ENCODE assay signal across 8 cellular contexts in the genomic region with DNA sequence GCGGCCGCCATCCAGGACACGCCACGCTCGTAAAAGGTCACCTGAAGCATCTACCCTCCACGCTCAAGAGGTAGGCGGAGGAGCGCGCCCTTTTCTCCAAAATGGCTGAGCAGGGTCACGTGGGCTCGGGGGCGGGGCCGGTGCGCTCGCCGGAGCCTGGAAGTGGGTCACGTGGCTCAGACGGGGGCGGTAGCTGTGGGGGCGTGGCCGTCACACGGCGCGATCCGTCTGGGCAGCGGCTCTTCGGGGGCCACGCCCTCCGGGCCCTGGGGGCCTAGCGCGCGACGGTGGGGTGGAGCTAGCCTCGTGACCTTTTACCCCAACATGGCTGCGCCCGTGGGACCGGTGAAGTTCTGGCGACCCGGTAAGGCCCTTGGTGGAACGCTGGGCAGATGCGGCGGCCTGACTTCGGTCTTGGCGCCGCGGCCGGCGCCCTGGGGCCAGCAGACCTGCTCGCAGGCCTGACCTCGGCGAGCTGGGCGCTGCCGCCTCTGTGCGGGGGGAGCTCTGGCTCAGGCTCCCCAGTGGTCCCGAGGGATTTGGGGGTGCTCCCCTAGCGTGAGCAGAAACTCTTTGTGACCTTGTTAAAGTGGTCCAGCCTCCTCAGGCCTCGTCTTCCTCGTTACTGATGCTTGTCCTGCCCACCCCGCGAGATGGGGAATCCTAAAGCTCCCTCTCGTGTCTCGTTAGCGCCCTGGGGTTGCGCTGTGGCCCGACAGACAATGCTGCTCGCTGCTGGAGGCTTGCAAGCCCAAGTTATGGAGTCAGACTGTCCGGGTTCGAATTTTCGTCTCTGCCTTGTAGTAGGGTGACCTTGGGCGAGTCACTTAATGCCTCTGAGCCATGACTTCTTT. TPM values are rescaled to one million over a fixed set of nuclear protein-coding genes. Genes with fewer than 3 reads are reported as not detected.
DNase-seq lines count a peak whose midpoint lies in the region; ATAC-seq and TF ChIP-seq lines count a peak whose summit lies in the region.

A gene with protein sequence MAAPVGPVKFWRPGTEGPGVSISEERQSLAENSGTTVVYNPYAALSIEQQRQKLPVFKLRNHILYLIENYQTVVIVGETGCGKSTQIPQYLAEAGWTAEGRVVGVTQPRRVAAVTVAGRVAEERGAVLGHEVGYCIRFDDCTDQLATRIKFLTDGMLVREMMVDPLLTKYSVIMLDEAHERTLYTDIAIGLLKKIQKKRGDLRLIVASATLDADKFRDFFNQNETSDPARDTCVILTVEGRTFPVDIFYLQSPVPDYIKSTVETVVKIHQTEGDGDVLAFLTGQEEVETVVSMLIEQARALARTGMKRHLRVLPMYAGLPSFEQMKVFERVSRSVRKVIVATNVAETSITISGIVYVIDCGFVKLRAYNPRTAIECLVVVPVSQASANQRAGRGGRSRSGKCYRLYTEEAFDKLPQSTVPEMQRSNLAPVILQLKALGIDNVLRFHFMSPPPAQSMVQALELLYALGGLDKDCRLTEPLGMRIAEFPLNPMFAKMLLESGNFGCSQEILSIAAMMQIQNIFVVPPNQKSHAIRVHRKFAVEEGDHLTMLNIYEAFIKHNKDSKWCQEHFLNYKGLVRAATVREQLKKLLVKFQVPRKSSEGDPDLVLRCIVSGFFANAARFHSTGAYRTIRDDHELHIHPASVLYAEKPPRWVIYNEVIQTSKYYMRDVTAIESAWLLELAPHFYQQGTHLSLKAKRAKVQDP (plus strand): TSS at position 301 of the 854 bp plus-strand sequence. CDS start 24 bp downstream, at position 325.

- H3K36me3 ChIP-seq in PC-9 (ENCODE audit: low read depth) (no peaks in the 10 kb centered on the region), esophagus (ENCODE audit: control insufficient read depth in 2 of 2, insufficient read depth in 2 of 2, low read length in 1 of 2) (no peaks in the 10 kb centered on the region), muscle layer of colon (ENCODE audit: insufficient read depth, low read length) (no peaks in the 10 kb centered on the region)

- H3K4me1 ChIP-seq in PC-9 (replicated peaks; ENCODE audit: insufficient read depth), result peaks cover 18% of the 10 kb centered on the region
- H3K4me1 ChIP-seq in esophagus (ENCODE audit: control insufficient read depth in 2 of 2, insufficient read depth in 2 of 2, low read length in 1 of 2), result peaks cover 0 to 4% of the 10 kb centered on the region in 2 donors
- peaks cover 16% of the 10 kb centered on the region for H3K4me1 ChIP-seq in muscle layer of colon (ENCODE audit: insufficient read depth, low read length)

- peaks cover 34% of the 10 kb centered on the region for H3K4me1 Mint-ChIP-seq in activated T-cell treated with anti-CD3 and anti-CD28 coated beads, Interleukin-2, amount 50 U/mL, for 24 hours (ENCODE audit: low read depth)

- H3K9ac ChIP-seq in muscle layer of colon (ENCODE audit: low read length), result peak within 1 kb of the TSS; percentile 94

- BruUV-seq in PC-9 (replicated peaks; lab: Mats Ljungman, UMichigan), result TSS peak; percentile 37

- POLR2A ChIA-PET in PC-9 (lab: Charles Lee; ENCODE audit: unreplicated experiment), result interaction anchor here (0.6 to 1.0 kb wide), 4 partner anchors 8 to 368 kb away, joined by 5 to 8 read pairs (median 5); no protein-coding TSS in a partner anchor

- H3F3A ChIP-seq in PC-9 (ENCODE audit: insufficient read depth, low read depth), result no peaks in the 10 kb centered on the region

- H3K27me3 ChIP-seq in PC-9 (ENCODE audit: insufficient read depth, low read depth), result no peaks in the 10 kb centered on the region
- H3K27me3 ChIP-seq in esophagus (ENCODE audit: control insufficient read depth in 1 of 2, insufficient read depth in 2 of 2, low read length in 2 of 2), result no peaks in the 10 kb centered on the region
- no peaks in the 10 kb centered on the region for H3K27me3 ChIP-seq in muscle layer of colon (ENCODE audit: control insufficient read depth in 1 of 2, insufficient read depth in 2 of 2, low read length in 2 of 2)

- peak within 1 kb of the TSS; percentile 92 for H3K4me3 ChIP-seq in Jurkat, Clone E6-1 (ENCODE audit: low read length)
- H3K4me3 ChIP-seq in PC-9, result peak within 1 kb of the TSS; percentile 81
- peak within 1 kb of the TSS; percentile 86 to 92 for H3K4me3 ChIP-seq in esophagus (ENCODE audit: low read depth in 1 of 2, low read length in 2 of 2)
- H3K4me3 ChIP-seq in muscle layer of colon (ENCODE audit: low read depth in 1 of 2, low read length in 2 of 2), result peak within 1 kb of the TSS; percentile 94

- H3K27ac ChIP-seq in PC-9, result peak within 1 kb of the TSS; percentile 82
- peak within 1 kb of the TSS; percentile 93 to 96 for H3K27ac ChIP-seq in esophagus (ENCODE audit: low read depth in 2 of 2, low read length in 1 of 2)
- peak within 1 kb of the TSS; percentile 83 for H3K27ac ChIP-seq in muscle layer of colon (ENCODE audit: low read depth, low read length)

- intact Hi-C loops in PC-9 (cut with micrococcal nuclease; ENCODE audit: unreplicated experiment), result loop anchor here (1.0 kb wide), 1 partner anchor 36 kb away; the partner anchor contains the start of gene FAM83D

- H3K27ac Mint-ChIP-seq in activated T-cell treated with anti-CD3 and anti-CD28 coated beads, Interleukin-2, amount 50 U/mL, for 24 hours, result peak within 1 kb of the TSS; percentile 99

- H4K20me1 ChIP-seq in PC-9 (ENCODE audit: insufficient read depth), result no peaks in the 10 kb centered on the region

- H2AFZ ChIP-seq in PC-9, result peak within 1 kb of the TSS; percentile 97

- peak; percentile 93 for ATAC-seq in GM21619 (IDR thresholded peaks at IDR 0.05; ENCODE audit: unreplicated experiment)

- WGBS in esophagus, 2 donors, result 0% methylated on average over 70 of the region's 70 CpGs

- no peaks in the 10 kb centered on the region for H3K9me2 ChIP-seq in PC-9 (ENCODE audit: insufficient read depth)

- peak within 1 kb of the TSS; percentile 94 for H3K4me2 ChIP-seq in PC-9

- no peaks in the 10 kb centered on the region for H3K27me3 Mint-ChIP-seq in activated T-cell treated with anti-CD3 and anti-CD28 coated beads, Interleukin-2, amount 50 U/mL, for 24 hours

- H3K36me3 Mint-ChIP-seq in activated T-cell treated with anti-CD3 and anti-CD28 coated beads, Interleukin-2, amount 50 U/mL, for 24 hours (ENCODE audit: low read depth), result peaks cover 46% of the 10 kb centered on the region

- peaks cover 36% of the 10 kb centered on the region for H3K79me2 ChIP-seq in PC-9 (ENCODE audit: low read depth)

- H3K9me3 Mint-ChIP-seq in activated T-cell treated with anti-CD3 and anti-CD28 coated beads, Interleukin-2, amount 50 U/mL, for 24 hours, result no peaks in the 10 kb centered on the region

- DNase-seq in DMS53 treated with DMSO at 0.1 percent for 48 hours (lab: John Stamatoyannopoulos, UW; ENCODE audit: unreplicated experiment), result peak; percentile 93
- peak; percentile 93 for DNase-seq in Jurkat, Clone E6-1 (ENCODE audit: low read depth, low spot score)
- peak; percentile 92 to 99 for DNase-seq in PC-9
- peak; percentile 99 for DNase-seq in activated T-cell treated with anti-CD3 and anti-CD28 coated beads, Interleukin-2, amount 50 U/mL, for 24 hours
- DNase-seq in stimulated activated CD8-positive, alpha-beta memory T cell treated with anti-CD3 and anti-CD28 coated beads, Interleukin-7, amount 100 ng/mL, for 24 hours (ENCODE audit: low read depth), result peak; percentile 97

- H3K9me3 ChIP-seq in PC-9 (ENCODE audit: insufficient read depth, low read depth), result no peaks in the 10 kb centered on the region
- H3K9me3 ChIP-seq in esophagus (ENCODE audit: control insufficient read depth in 2 of 2, insufficient read depth in 1 of 2, low read depth in 1 of 2, low read length in 1 of 2), result no peaks in the 10 kb centered on the region
- no peaks in the 10 kb centered on the region for H3K9me3 ChIP-seq in muscle layer of colon (ENCODE audit: low read length)

- CTCF ChIA-PET in PC-9 (lab: Charles Lee), result interaction anchor here (0.5 to 1.4 kb wide), 4 partner anchors 16 to 112 kb away, joined by 3 to 7 read pairs (median 4); partner anchors contain the start of gene FAM83D

- TF ChIP-seq CTCF in PC-9 (conservative IDR thresholded peaks at IDR 0.05), result peak; percentile 40; the same call in 1 of the 2 replicates

- H3K4me3 Mint-ChIP-seq in activated T-cell treated with anti-CD3 and anti-CD28 coated beads, Interleukin-2, amount 50 U/mL, for 24 hours, result peak within 1 kb of the TSS; percentile 91

RNA-seq across cellular contexts. Expression of the gene that starts here (rescaled TPM):
- polyA plus RNA-seq in Jurkat, Clone E6-1 (2012; ENCODE audit: insufficient read depth, insufficient read length), result 16.3 TPM
- 12.1 and 12.6 TPM in 2 replicates for total RNA-seq in PC-9 (2021)
- polyA plus RNA-seq in esophagus, result 1 to 10 TPM; 6.5 to 9.6 TPM

Comparison
In these comparisons a context has a peak if more than half of its experiments do, and no peak if none do; other contexts are left out.
1. Peak in every context shown above with its lines: DNase-seq, ATAC-seq, H3K4me3 ChIP-seq and H3K27ac ChIP-seq.